Comparison of ENCODE assay signal across 7 cellular contexts in genomic region chr2:69714024-69714423, GRCh38.
"Had no signal": no experiment of that assay in that cellular context is flagged by ENCODE, and none has a peak within 500 bp of the region (broad histone marks: within the 10 kb centered on the region; RNA-seq: fewer than 3 reads in every experiment).

No MANE protein-coding gene starts in this region.

- H3K4me3 ChIP-seq: lung, ovary, smooth muscle cell, suprapubic skin, transverse colon, vagina had no signal

- H3K36me3 ChIP-seq: ovary, suprapubic skin, transverse colon, vagina had no signal

- H3K4me1 ChIP-seq: vagina had no signal

- H3K27me3 ChIP-seq: dorsolateral prefrontal cortex, ovary, suprapubic skin, transverse colon, vagina had no signal

- H3K9me3 ChIP-seq: ovary, suprapubic skin, transverse colon, vagina had no signal

- H3K4me2 ChIP-seq: smooth muscle cell had no signal

- H3K27ac ChIP-seq: dorsolateral prefrontal cortex, ovary, suprapubic skin, transverse colon, vagina had no signal
